ENCODE assay signal across 7 cellular contexts in genomic region chr1:234399515-234399914, GRCh38. TPM values are rescaled to one million over a fixed set of nuclear protein-coding genes. Genes with fewer than 3 reads are reported as not detected.
DNase-seq lines count a peak whose midpoint lies in the region; ATAC-seq and TF ChIP-seq lines count a peak whose summit lies in the region.
"Not testable (repeated sequence)": the region's sequence is repeated elsewhere in the genome, so short reads cannot be mapped to it uniquely, and the experiment has no call there.

No MANE protein-coding gene starts in this region.

- not testable (repeated sequence) for H3K27ac ChIP-seq in CD4-positive, alpha-beta T cell (ENCODE audit: low read depth, low read length)
- peak overlapping the region; percentile 66 for H3K27ac ChIP-seq in neutrophil

- H3K4me1 ChIP-seq in neutrophil (ENCODE audit: control insufficient read depth in 1 of 2, insufficient read depth in 1 of 2, low read depth in 1 of 2, low read length in 1 of 2): peaks cover 14 to 15% of the 10 kb centered on the region in 2 experiments

- not testable (repeated sequence) for ATAC-seq in CD4-positive, alpha-beta T cell (ENCODE audit: poor library complexity); activated B cell treated with CpG ODN at 0.5 μM for 24 hours (ENCODE audit: low read depth); effector memory CD8-positive, alpha-beta T cell (replicated peaks)

- POLR2A ChIA-PET in CD4-positive, alpha-beta T cell (lab: Charles Lee): interaction anchor here (2.4 kb wide), 1 partner anchor 26 kb away, joined by 10 read pairs; the partner anchor contains the start of gene COA6
- POLR2A ChIA-PET in activated B cell treated with CpG ODN at 0.5 μM for 24 hours (lab: Charles Lee): interaction anchor here (1.1 to 2.1 kb wide), 2 partner anchors 26 to 123 kb away, joined by 3 to 22 read pairs; partner anchors contain the start of gene COA6

- not testable (repeated sequence) for H3K27me3 ChIP-seq in CD4-positive, alpha-beta T cell (ENCODE audit: control insufficient read depth, insufficient read depth, low read length); neutrophil

- not testable (repeated sequence) for TF ChIP-seq CTCF in CD4-positive, alpha-beta T cell (IDR thresholded peaks at IDR 0.05); activated B cell treated with CpG ODN at 0.5 μM for 24 hours (IDR thresholded peaks at IDR 0.05); neutrophil (IDR thresholded peaks at IDR 0.05)

- not testable (repeated sequence) for H3K9me3 Mint-ChIP-seq in CD4-positive, alpha-beta T cell; IgD-negative memory B cell; activated B cell treated with CpG ODN at 0.5 μM for 24 hours; activated T-cell treated with anti-CD3 and anti-CD28 coated beads, Interleukin-2, amount 50 U/mL, for 24 hours; activated naive CD4-positive, alpha-beta T cell treated with anti-CD3 and anti-CD28 coated beads, Interleukin-2, amount 50 U/mL, for 24 hours; effector memory CD8-positive, alpha-beta T cell

- peaks cover 21% of the 10 kb centered on the region for H3K36me3 Mint-ChIP-seq in CD4-positive, alpha-beta T cell (ENCODE audit: low read depth)
- peaks cover 16% of the 10 kb centered on the region for H3K36me3 Mint-ChIP-seq in IgD-negative memory B cell
- not testable (repeated sequence) for H3K36me3 Mint-ChIP-seq in activated B cell treated with CpG ODN at 0.5 μM for 24 hours (ENCODE audit: low read depth); effector memory CD8-positive, alpha-beta T cell (ENCODE audit: insufficient read depth)
- peaks cover 69% of the 10 kb centered on the region for H3K36me3 Mint-ChIP-seq in activated T-cell treated with anti-CD3 and anti-CD28 coated beads, Interleukin-2, amount 50 U/mL, for 24 hours (ENCODE audit: low read depth)
- peaks cover 22% of the 10 kb centered on the region for H3K36me3 Mint-ChIP-seq in activated naive CD4-positive, alpha-beta T cell treated with anti-CD3 and anti-CD28 coated beads, Interleukin-2, amount 50 U/mL, for 24 hours

- peak overlapping the region in 1 of 2 experiments; percentile 57 for H3K4me3 ChIP-seq in neutrophil (ENCODE audit: low read depth in 1 of 2, low read length in 1 of 2)

- not testable (repeated sequence) for H3K27me3 Mint-ChIP-seq in CD4-positive, alpha-beta T cell; IgD-negative memory B cell; activated B cell treated with CpG ODN at 0.5 μM for 24 hours; activated T-cell treated with anti-CD3 and anti-CD28 coated beads, Interleukin-2, amount 50 U/mL, for 24 hours; activated naive CD4-positive, alpha-beta T cell treated with anti-CD3 and anti-CD28 coated beads, Interleukin-2, amount 50 U/mL, for 24 hours; effector memory CD8-positive, alpha-beta T cell

- H3K9me3 ChIP-seq in CD4-positive, alpha-beta T cell (ENCODE audit: control insufficient read depth, low read length); neutrophil: not testable (repeated sequence)

- not testable (repeated sequence) for H3K36me3 ChIP-seq in neutrophil

- not testable (repeated sequence) for DNase-seq in CD4-positive, alpha-beta T cell; activated B cell treated with CpG ODN at 0.5 μM for 24 hours; activated T-cell treated with anti-CD3 and anti-CD28 coated beads, Interleukin-2, amount 50 U/mL, for 24 hours; effector memory CD8-positive, alpha-beta T cell

- peak overlapping the region; percentile 92 for H3K27ac Mint-ChIP-seq in CD4-positive, alpha-beta T cell
- peak overlapping the region; percentile 72 to 96 (median 77) for H3K27ac Mint-ChIP-seq in IgD-negative memory B cell
- peak overlapping the region; percentile 90 for H3K27ac Mint-ChIP-seq in activated B cell treated with CpG ODN at 0.5 μM for 24 hours
- peak overlapping the region; percentile 91 for H3K27ac Mint-ChIP-seq in activated T-cell treated with anti-CD3 and anti-CD28 coated beads, Interleukin-2, amount 50 U/mL, for 24 hours
- H3K27ac Mint-ChIP-seq in activated naive CD4-positive, alpha-beta T cell treated with anti-CD3 and anti-CD28 coated beads, Interleukin-2, amount 50 U/mL, for 24 hours: peak overlapping the region; percentile 98
- peak overlapping the region; percentile 75 to 92 for H3K27ac Mint-ChIP-seq in effector memory CD8-positive, alpha-beta T cell

- H3K4me3 Mint-ChIP-seq in CD4-positive, alpha-beta T cell: peak overlapping the region; percentile 85
- H3K4me3 Mint-ChIP-seq in IgD-negative memory B cell: peak overlapping the region; percentile 86 to 95 (median 90)
- peak overlapping the region; percentile 85 for H3K4me3 Mint-ChIP-seq in activated B cell treated with CpG ODN at 0.5 μM for 24 hours
- peak overlapping the region; percentile 67 for H3K4me3 Mint-ChIP-seq in activated T-cell treated with anti-CD3 and anti-CD28 coated beads, Interleukin-2, amount 50 U/mL, for 24 hours
- H3K4me3 Mint-ChIP-seq in activated naive CD4-positive, alpha-beta T cell treated with anti-CD3 and anti-CD28 coated beads, Interleukin-2, amount 50 U/mL, for 24 hours: peak overlapping the region; percentile 89
- H3K4me3 Mint-ChIP-seq in effector memory CD8-positive, alpha-beta T cell: peak overlapping the region; percentile 61 to 62

- CTCF ChIA-PET in CD4-positive, alpha-beta T cell (lab: Charles Lee): interaction anchor here (1.7 kb wide), 1 partner anchor 275 kb away, joined by 4 read pairs; no protein-coding TSS in a partner anchor
- CTCF ChIA-PET in activated B cell treated with CpG ODN at 0.5 μM for 24 hours (lab: Charles Lee): not testable (repeated sequence)

- peaks cover 66% of the 10 kb centered on the region for H3K4me1 Mint-ChIP-seq in CD4-positive, alpha-beta T cell (ENCODE audit: low read depth)
- H3K4me1 Mint-ChIP-seq in IgD-negative memory B cell: peaks cover 34 to 44% (median 42%) of the 10 kb centered on the region in 3 donors
- peaks cover 37% of the 10 kb centered on the region for H3K4me1 Mint-ChIP-seq in activated B cell treated with CpG ODN at 0.5 μM for 24 hours
- peaks cover 52% of the 10 kb centered on the region for H3K4me1 Mint-ChIP-seq in activated T-cell treated with anti-CD3 and anti-CD28 coated beads, Interleukin-2, amount 50 U/mL, for 24 hours (ENCODE audit: low read depth)
- H3K4me1 Mint-ChIP-seq in activated naive CD4-positive, alpha-beta T cell treated with anti-CD3 and anti-CD28 coated beads, Interleukin-2, amount 50 U/mL, for 24 hours: peaks cover 76% of the 10 kb centered on the region
- H3K4me1 Mint-ChIP-seq in effector memory CD8-positive, alpha-beta T cell (ENCODE audit: low read depth in 2 of 2): peaks cover 21 to 41% of the 10 kb centered on the region in 2 donors

- intact Hi-C loops in CD4-positive, alpha-beta T cell (cut with DNase I, micrococcal nuclease); activated B cell treated with CpG ODN at 0.5 μM for 24 hours (cut with micrococcal nuclease): not testable (repeated sequence)

RNA-seq across cellular contexts. Expression of gene COA6, which starts 26.3 kb away (rescaled TPM):
- total RNA-seq in CD4-positive, alpha-beta T cell: 10 to 100 TPM; 10.0 to 12.2 TPM
- 44.8 TPM for polyA plus RNA-seq in IgD-negative memory B cell
- total RNA-seq in activated B cell treated with CpG ODN at 0.5 μM for 24 hours: 20.7 and 24.0 TPM in 2 replicates
